In genomic region chr4:2962099-2962455, GRCh38 we compare ENCODE assay signal across 8 cellular contexts. TPM values are rescaled to one million over a fixed set of nuclear protein-coding genes. Genes with fewer than 3 reads are reported as not detected.
DNase-seq lines count a peak whose midpoint lies in the region; TF ChIP-seq lines count a peak whose summit lies in the region.

No MANE protein-coding gene starts in this region.

- CTCF ChIA-PET in SK-N-SH (lab: Yijun Ruan, JAX) (interaction anchor here (0.7 to 2.0 kb wide), 5 partner anchors 10 to 75 kb away, joined by 3 to 7 read pairs (median 4); no protein-coding TSS in a partner anchor), HEK293T (lab: Yijun Ruan, JAX) (interaction anchor here (1.7 kb wide), 1 partner anchor 10 kb away, joined by 4 read pairs; no protein-coding TSS in a partner anchor)

- peak; percentile 84 for DNase-seq in activated CD4-positive, alpha-beta T cell treated with anti-CD3 and anti-CD28 coated beads for 48 hours
- no peak for DNase-seq in activated CD4-positive, alpha-beta T cell treated with anti-CD3 and anti-CD28 coated beads, Interleukin-2, amount 50 U/mL, for 4 hours
- DNase-seq in SK-N-SH (peak; percentile 34), endodermal cell (no peak), prostate gland (ENCODE audit: low spot score) (no peak), putamen (ENCODE audit: low spot score) (no peak), nucleus accumbens (lab: John Stamatoyannopoulos, UW) (no peak), HEK293T (ENCODE audit: extremely low spot score) (no peak)

- H3K4me1 Mint-ChIP-seq in endodermal cell: peaks cover 19% of the 10 kb centered on the region

- no peak overlapping the region for H2AFZ ChIP-seq in SK-N-SH (ENCODE audit: low read depth)

- peaks cover 26% of the 10 kb centered on the region for H4K20me1 ChIP-seq in SK-N-SH (ENCODE audit: insufficient read depth)

- H3K4me3 ChIP-seq in SK-N-SH (ENCODE audit: low read depth in 2 of 2, low read length in 1 of 2): peak overlapping the region; percentile 91 to 92
- peak overlapping the region; percentile 88 for H3K4me3 ChIP-seq in endodermal cell (ENCODE audit: low read length)
- H3K4me3 ChIP-seq in prostate gland: peak overlapping the region; percentile 97

- no peaks in the 10 kb centered on the region for H3K9me3 Mint-ChIP-seq in endodermal cell

- TF ChIP-seq RAD21 in SK-N-SH (IDR thresholded peaks at IDR 0.05; ENCODE audit: low read length): no peak

- no peak for TF ChIP-seq EP300 in SK-N-SH (IDR thresholded peaks at IDR 0.05; ENCODE audit: borderline replicate concordance in 1 of 2, low read depth in 1 of 2, low read length in 1 of 2)

- H3K9ac ChIP-seq in SK-N-SH (peak overlapping the region; percentile 89), endodermal cell (ENCODE audit: extremely low read depth, low read length, poor library complexity, severe bottlenecking) (peak overlapping the region; percentile 82)

- H3K36me3 ChIP-seq in SK-N-SH (replicated peaks in 1 of 2; ENCODE audit: control insufficient read depth in 1 of 2, insufficient read depth in 2 of 2, low read length in 1 of 2) (peaks cover 5 to 20% of the 10 kb centered on the region in 2 experiments), endodermal cell (ENCODE audit: control insufficient read depth, insufficient read depth, low read length) (peaks cover 16% of the 10 kb centered on the region), prostate gland (peaks cover 0 to 3% of the 10 kb centered on the region in 2 donors)

- H3K4me3 Mint-ChIP-seq in endodermal cell: peak overlapping the region; percentile 90

- whole genome bisulfite sequencing in SK-N-SH (ENCODE audit: low lambda C conversion rate): 16% methylated on average over 7 of the region's 7 CpGs
- 30 to 46% methylated on average over 5 to 7 of the region's 7 CpGs for WGBS in endodermal cell (ENCODE audit: insufficient coverage in 1 of 2, insufficient read length in 1 of 2), 2 experiments
- WGBS in prostate gland: 26% methylated on average over 7 of the region's 7 CpGs

- intact Hi-C loops in prostate gland (cut with DNase I): loop anchor here (5.0 kb wide), 2 partner anchors 200 to 545 kb away; partner anchors contain the start of genes CFAP99 and ZFYVE28

- peaks cover 17% of the 10 kb centered on the region for H3K36me3 Mint-ChIP-seq in endodermal cell (ENCODE audit: low read depth)

- H3F3A ChIP-seq in SK-N-SH (replicated peaks; ENCODE audit: insufficient read depth): peaks cover 4% of the 10 kb centered on the region

- TF ChIP-seq POLR2A in prostate gland (IDR thresholded peaks at IDR 0.05): no peak

- H3K4me2 ChIP-seq in SK-N-SH: peak overlapping the region; percentile 91

- H3K9me3 ChIP-seq in SK-N-SH (no peaks in the 10 kb centered on the region), endodermal cell (ENCODE audit: control insufficient read depth, low read length) (no peaks in the 10 kb centered on the region), prostate gland (no peaks in the 10 kb centered on the region)

- peak overlapping the region in 1 of 2 experiments; percentile 61; a peak in 3 of 4 replicates for H3K27ac ChIP-seq in SK-N-SH (ENCODE audit: low read depth in 2 of 2, low read length in 1 of 2)
- H3K27ac ChIP-seq in endodermal cell (ENCODE audit: low read depth, low read length): no peak overlapping the region
- H3K27ac ChIP-seq in prostate gland: no peak overlapping the region

- H3K27me3 Mint-ChIP-seq in endodermal cell (ENCODE audit: insufficient read depth): peaks cover 5% of the 10 kb centered on the region

- peak overlapping the region; percentile 98 for H3K27ac Mint-ChIP-seq in endodermal cell

- H3K79me2 ChIP-seq in SK-N-SH (ENCODE audit: insufficient read depth): peaks cover 54% of the 10 kb centered on the region

- POLR2A ChIA-PET in SK-N-SH (lab: Yijun Ruan, JAX) (interaction anchor here (1.1 to 1.8 kb wide), 2 partner anchors 117 to 144 kb away, joined by 4 to 5 read pairs; no protein-coding TSS in a partner anchor), HEK293T (lab: Yijun Ruan, JAX) (interaction anchor here (0.7 to 4.5 kb wide), 8 partner anchors 8 to 494 kb away, joined by 3 to 34 read pairs (median 5); partner anchors contain the start of genes ADD1 and RNF4)

- H3K9me2 ChIP-seq in SK-N-SH: no peaks in the 10 kb centered on the region

- TF ChIP-seq CTCF in SK-N-SH (IDR thresholded peaks at IDR 0.05): peak; percentile 17
- no peak for TF ChIP-seq CTCF in endodermal cell (conservative IDR thresholded peaks at IDR 0.05)
- TF ChIP-seq CTCF in prostate gland (IDR thresholded peaks at IDR 0.05): no peak

- H3K27me3 ChIP-seq in SK-N-SH (ENCODE audit: insufficient read depth) (no peaks in the 10 kb centered on the region), endodermal cell (ENCODE audit: control insufficient read depth, insufficient read depth, low read length, poor library complexity, severe bottlenecking) (no peaks in the 10 kb centered on the region), prostate gland (replicated peaks; ENCODE audit: insufficient read depth) (no peaks in the 10 kb centered on the region)

- H3K4me1 ChIP-seq in SK-N-SH (ENCODE audit: control insufficient read depth in 1 of 2, insufficient read depth in 2 of 2, low read depth in 1 of 2, low read length in 1 of 2) (peaks cover 4 to 17% of the 10 kb centered on the region in 2 experiments; a peak in 2 of 4 replicates), endodermal cell (ENCODE audit: control insufficient read depth, insufficient read depth, low read length) (peaks cover 4% of the 10 kb centered on the region), prostate gland (replicated peaks) (no peaks in the 10 kb centered on the region)

TF ChIP-seq in SK-N-SH, 30 proteins besides CTCF, POLR2A, EP300 and RAD21:
- TF ChIP-seq MXI1 (IDR thresholded peaks at IDR 0.05; ENCODE audit: low read depth, low read length) (peak; percentile 41; the same call in 1 of the 2 replicates), USF1 (IDR thresholded peaks at IDR 0.05; ENCODE audit: borderline replicate concordance, low read depth) (no peak)

TF ChIP-seq in HEK293T, 16 proteins besides CTCF, POLR2A, EP300 and RAD21:
- TF ChIP-seq L3MBTL2 (conservative IDR thresholded peaks at IDR 0.05) (no peak), BHLHE40 (IDR thresholded peaks at IDR 0.05; ENCODE audit: borderline replicate concordance) (no peak), ELF4 (IDR thresholded peaks at IDR 0.05) (no peak), SUZ12 (IDR thresholded peaks at IDR 0.05) (no peak), TARDBP (IDR thresholded peaks at IDR 0.05) (no peak), LEF1 (IDR thresholded peaks at IDR 0.05; ENCODE audit: borderline replicate concordance) (no peak), HDGF (IDR thresholded peaks at IDR 0.05; ENCODE audit: borderline replicate concordance) (no peak), ARNT (IDR thresholded peaks at IDR 0.05) (no peak), CTBP1 (IDR thresholded peaks at IDR 0.05; ENCODE audit: borderline replicate concordance) (no peak), PKNOX1 (IDR thresholded peaks at IDR 0.05) (no peak), ZNF384 (IDR thresholded peaks at IDR 0.05) (no peak), NFRKB (IDR thresholded peaks at IDR 0.05) (no peak), SP1 (IDR thresholded peaks at IDR 0.05) (no peak), FOXM1 (IDR thresholded peaks at IDR 0.05; ENCODE audit: borderline replicate concordance) (no peak), FOXK2 (IDR thresholded peaks at IDR 0.05) (no peak)

RNA-seq across cellular contexts. Expression of gene NOP14, which starts 1.1 kb away (rescaled TPM):
- polyA plus RNA-seq in SK-N-SH (2012; rRNA removed): 7.5 and 9.8 TPM in 2 replicates
- polyA plus RNA-seq in SK-N-SH (2012; cell fraction: cytosol; rRNA removed): 9.9 and 12.4 TPM in 2 replicates
- polyA plus RNA-seq in SK-N-SH (2012; cell fraction: nucleus; rRNA removed): 11.4 and 12.0 TPM in 2 replicates
- total RNA-seq in endodermal cell: 10 to 100 TPM; 23.0 to 31.9 TPM
- polyA plus RNA-seq in endodermal cell (2013, experiment 1 of 2): 20.5 TPM
- 18.2 TPM for polyA plus RNA-seq in endodermal cell (2013, experiment 2 of 2)
- total RNA-seq in prostate gland: 10 to 100 TPM; 16.0 to 17.8 TPM

RNA-seq across cellular contexts. Expression of gene GRK4, which starts 1.3 kb away (rescaled TPM):
- 2.2 and 2.7 TPM in 2 replicates for polyA plus RNA-seq in SK-N-SH (2012; rRNA removed)
- polyA plus RNA-seq in SK-N-SH (2012; cell fraction: cytosol; rRNA removed): 2.2 and 2.9 TPM in 2 replicates
- polyA plus RNA-seq in SK-N-SH (2012; cell fraction: nucleus; rRNA removed): 3.4 and 4.5 TPM in 2 replicates
- total RNA-seq in endodermal cell (1 to 10 TPM; 2.8 to 4.2 TPM), prostate gland (10 to 100 TPM in 1 of 2 donors, 1 to 10 TPM in 1; 3.4 to 18.9 TPM)
- 3.5 TPM for polyA plus RNA-seq in endodermal cell (2013, experiment 1 of 2)
- polyA plus RNA-seq in endodermal cell (2013, experiment 2 of 2): 4.0 TPM

Comparison
In these comparisons a context has a peak if more than half of its experiments do, and no peak if none do; other contexts are left out.
1. DNase-seq: peak in activated CD4-positive, alpha-beta T cell treated with anti-CD3 and anti-CD28 coated beads for 48 hours (single experiment) and SK-N-SH (single experiment); none in activated CD4-positive, alpha-beta T cell treated with anti-CD3 and anti-CD28 coated beads, Interleukin-2, amount 50 U/mL, for 4 hours (0 of 2), endodermal cell (single experiment), prostate gland (single experiment), putamen (single experiment), nucleus accumbens (0 of 56) and HEK293T (single experiment).
2. Peak in every context shown above with its lines, with median percentiles within 50 percentile points of each other: H3K4me3 ChIP-seq.